ENCODE assay signal across 6 cellular contexts in genomic region chr5:172567294-172567693, GRCh38.
"Had no signal": no experiment of that assay in that cellular context is flagged by ENCODE, and none has a peak within 500 bp of the region (broad histone marks: within the 10 kb centered on the region; RNA-seq: fewer than 3 reads in every experiment).

No MANE protein-coding gene starts in this region.

- FAIRE-seq: H54 had no signal

- H3K4me3 Mint-ChIP-seq: H9 had no signal

- H3K27ac Mint-ChIP-seq: H9 had no signal

- H3K9me3 Mint-ChIP-seq: H9 had no signal

- H3K27ac ChIP-seq: GM23248 had no signal

- H2AFZ ChIP-seq: GM23248 had no signal

- H3K9ac ChIP-seq: GM23248 had no signal

- H3K4me3 ChIP-seq: GM23248 had no signal

- DNase-seq: GM23248, GOT3, H9, HCEC 1CT, IMR-90 had no signal
